ENCODE assay signal across 9 cellular contexts in the genomic region with DNA sequence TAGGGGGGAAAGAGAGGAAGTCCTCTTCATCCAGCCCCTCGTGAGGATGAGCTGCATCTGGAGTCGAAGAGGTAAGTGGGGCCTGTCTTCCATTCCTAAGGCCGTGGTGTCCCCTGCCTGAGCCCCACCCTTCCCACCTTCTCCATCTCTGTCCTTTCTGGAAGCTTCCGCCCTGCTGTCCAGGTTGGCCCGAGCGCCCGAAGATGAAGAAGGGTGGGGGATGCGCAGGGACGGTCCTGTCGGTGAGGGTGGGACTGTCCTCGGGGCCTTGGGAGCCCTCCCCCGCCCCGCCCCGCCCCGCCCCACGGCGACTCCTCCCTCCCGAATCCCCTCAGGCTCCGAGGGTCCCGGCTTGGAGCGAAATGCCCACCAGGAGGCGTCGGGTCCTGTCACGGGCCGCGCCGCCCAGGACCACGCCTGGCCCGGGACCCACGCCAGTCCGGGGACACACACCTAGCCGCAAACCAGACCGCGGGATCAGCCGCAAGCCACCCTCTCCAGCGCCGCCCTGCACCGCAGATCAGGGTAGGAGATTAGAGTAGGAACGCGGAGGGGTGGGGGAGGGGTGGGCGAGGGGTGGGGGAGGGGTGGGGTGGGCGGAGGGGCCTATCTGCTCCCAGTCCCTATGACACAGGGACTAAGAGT. TPM values are rescaled to one million over a fixed set of nuclear protein-coding genes. Genes with fewer than 3 reads are reported as not detected.
A peak's percentile ranks its signal among the peaks of the same experiment; 100 is the strongest.
DNase-seq lines count a peak whose midpoint lies in the region; ATAC-seq and TF ChIP-seq lines count a peak whose summit lies in the region.
"Had no signal": no experiment of that assay in that cellular context is flagged by ENCODE, and none has a peak within 500 bp of the region (broad histone marks: within the 10 kb centered on the region; RNA-seq: fewer than 3 reads in every experiment).

No MANE protein-coding gene starts in this region.

- peaks cover 22% of the 10 kb centered on the region for H3K27me3 Mint-ChIP-seq in endodermal cell (ENCODE audit: insufficient read depth)

- H3K27me3 ChIP-seq in HUES48 (ENCODE audit: control insufficient read depth, insufficient read depth, low read length) = peaks cover 7% of the 10 kb centered on the region; the same call in 1 of the 2 replicates
- no peaks in the 10 kb centered on the region for H3K27me3 ChIP-seq in endodermal cell (ENCODE audit: control insufficient read depth, insufficient read depth, low read length, poor library complexity, severe bottlenecking)

- H3K27ac Mint-ChIP-seq in endodermal cell = no peak overlapping the region

- H3K36me3 ChIP-seq in HUES48 (ENCODE audit: control insufficient read depth, insufficient read depth, low read length) = no peaks in the 10 kb centered on the region
- no peaks in the 10 kb centered on the region for H3K36me3 ChIP-seq in endodermal cell (ENCODE audit: control insufficient read depth, insufficient read depth, low read length)
- H3K36me3 ChIP-seq in mesodermal cell (ENCODE audit: control insufficient read depth, insufficient read depth, low read length) = no peaks in the 10 kb centered on the region

- no peaks in the 10 kb centered on the region for H3K9me3 Mint-ChIP-seq in endodermal cell

- H3K4me3 ChIP-seq in HUES48 (ENCODE audit: low read depth, low read length) (peak overlapping the region; percentile 66), endodermal cell (ENCODE audit: low read length) (no peak overlapping the region), mesodermal cell (ENCODE audit: extremely low read depth, insufficient read depth, low read length, poor library complexity, severe bottlenecking) (peak overlapping the region; percentile 24)

- H3K9me3 ChIP-seq in HUES48 (ENCODE audit: control insufficient read depth, insufficient read depth, low read length) (no peaks in the 10 kb centered on the region), endodermal cell (ENCODE audit: control insufficient read depth, low read length) (no peaks in the 10 kb centered on the region), mesodermal cell (ENCODE audit: control insufficient read depth, low read length) (no peaks in the 10 kb centered on the region)

- ATAC-seq in HG03108 (IDR thresholded peaks at IDR 0.05; ENCODE audit: unreplicated experiment) = no peak

- H3K4me3 Mint-ChIP-seq in endodermal cell = peak overlapping the region; percentile 54

- H3K27ac ChIP-seq in 22Rv1 (no peak overlapping the region), HUES48 (ENCODE audit: low read depth, low read length) (no peak overlapping the region), endodermal cell (ENCODE audit: low read depth, low read length) (no peak overlapping the region), mesodermal cell (ENCODE audit: low read depth, low read length, severe bottlenecking) (no peak overlapping the region)

- 11 to 25% methylated on average over 8 to 37 of the region's 42 CpGs for WGBS in endodermal cell (ENCODE audit: insufficient coverage in 1 of 2, insufficient read length in 1 of 2), 2 experiments
- WGBS in mesodermal cell (ENCODE audit: insufficient coverage in 2 of 2), 2 experiments = 12 to 19% methylated on average over 20 to 24 of the region's 42 CpGs

- peaks cover 12% of the 10 kb centered on the region for H3K4me1 Mint-ChIP-seq in endodermal cell

- H3K36me3 Mint-ChIP-seq in endodermal cell (ENCODE audit: low read depth) = no peaks in the 10 kb centered on the region

- DNase-seq in endodermal cell (peak; percentile 95), AML-193 (lab: John Stamatoyannopoulos, UW) (no peak), HCEC 1CT (no peak), A172 (ENCODE audit: low spot score) (no peak)
- DNase-seq: DND-41 had no signal

- TF ChIP-seq CTCF in 22Rv1 (IDR thresholded peaks at IDR 0.05) = peak; percentile 46
- peak; percentile 88 for TF ChIP-seq CTCF in endodermal cell (conservative IDR thresholded peaks at IDR 0.05)

- H3K9ac ChIP-seq in HUES48 (ENCODE audit: low read depth, low read length) (peak overlapping the region; percentile 51; the same call in 1 of the 2 replicates), endodermal cell (ENCODE audit: extremely low read depth, low read length, poor library complexity, severe bottlenecking) (no peak overlapping the region)

- peaks cover 15% of the 10 kb centered on the region for H3K4me1 ChIP-seq in HUES48 (ENCODE audit: control insufficient read depth, insufficient read depth, low read length)
- H3K4me1 ChIP-seq in endodermal cell (ENCODE audit: control insufficient read depth, insufficient read depth, low read length) = peaks cover 5% of the 10 kb centered on the region
- peaks cover 8% of the 10 kb centered on the region for H3K4me1 ChIP-seq in mesodermal cell (ENCODE audit: control insufficient read depth, insufficient read depth, low read length, poor library complexity, severe bottlenecking)

RNA-seq across cellular contexts. Expression of gene GPRIN2, which starts 15.3 kb away (rescaled TPM):
- 10 to 100 TPM; 16.1 to 25.2 TPM for total RNA-seq in endodermal cell
- 4.7 TPM for polyA plus RNA-seq in endodermal cell (2013, experiment 1 of 2)
- polyA plus RNA-seq in endodermal cell (2013, experiment 2 of 2) = 3.0 TPM
- polyA plus RNA-seq in mesodermal cell (2013, experiment 1 of 2) = 2.2 TPM
- polyA plus RNA-seq in mesodermal cell (2013, experiment 2 of 2) = 1.9 TPM
- not detected in 2 replicates for total RNA-seq in A172 (2014; rRNA removed; shearing (Covaris generic))

RNA-seq across cellular contexts. Expression of gene SYT15, which starts 37.8 kb away (rescaled TPM):
- 1 to 10 TPM; 1.3 to 3.2 TPM for total RNA-seq in endodermal cell
- polyA plus RNA-seq in endodermal cell (2013, experiment 1 of 2) = 0.50 TPM
- 0.58 TPM for polyA plus RNA-seq in endodermal cell (2013, experiment 2 of 2)
- polyA plus RNA-seq in mesodermal cell (2013, experiment 1 of 2) = 1.00 TPM
- polyA plus RNA-seq in mesodermal cell (2013, experiment 2 of 2) = 1.9 TPM
- not detected in 2 replicates for total RNA-seq in A172 (2014; rRNA removed; shearing (Covaris generic))

Comparison
In these comparisons a context has a peak if more than half of its experiments do, and no peak if none do; other contexts are left out.
1. RNA of gene GPRIN2, which starts 15.3 kb away (total RNA-seq): 16.1 to 25.2 TPM in endodermal cell; not detected in A172; every median in the first group is over 10 times any median in the second.